Comparison of ENCODE assay signal across 8 cellular contexts in the genomic region with DNA sequence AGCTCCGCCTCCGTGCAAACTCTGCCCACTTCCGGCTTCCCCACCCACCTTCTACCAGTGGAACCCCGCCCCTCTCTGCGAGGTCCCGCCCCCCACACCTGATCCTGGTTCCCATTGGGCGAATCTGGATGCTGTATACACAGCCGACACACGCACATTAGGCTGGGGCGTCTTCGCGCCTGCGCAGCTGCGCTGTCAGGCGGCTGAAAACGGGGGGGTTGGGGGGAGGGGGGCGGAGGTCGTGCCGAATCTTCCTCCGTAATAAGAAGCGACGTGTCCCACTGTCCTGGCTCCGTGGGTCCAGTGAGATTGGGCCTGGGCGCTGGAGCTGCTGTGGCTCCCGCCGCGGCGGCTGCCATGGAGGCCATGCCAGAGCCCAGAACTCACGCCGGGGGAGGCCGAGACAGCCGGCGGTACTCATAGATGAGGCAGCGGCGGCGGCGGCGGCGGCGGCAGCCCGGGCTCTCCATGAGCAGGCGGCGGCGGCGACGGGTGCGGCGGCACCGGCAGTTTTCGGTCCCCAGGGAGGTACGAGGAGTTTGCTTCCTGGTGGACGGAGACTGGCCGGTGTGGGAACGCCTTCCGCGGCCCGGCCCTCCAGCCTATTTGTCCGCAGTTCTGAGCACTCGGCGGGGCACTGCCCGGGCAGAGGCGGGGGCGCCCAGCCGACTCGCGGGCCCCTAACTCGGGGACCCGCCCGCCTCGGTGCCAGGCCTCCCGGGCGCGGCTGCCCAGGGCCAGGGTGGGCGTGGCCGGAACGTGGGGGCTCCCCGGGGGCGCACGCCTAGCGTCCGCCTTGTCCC.
DNase-seq lines count a peak whose midpoint lies in the region; ATAC-seq and TF ChIP-seq lines count a peak whose summit lies in the region.

No MANE protein-coding gene starts in this region.

- H3K4me2 ChIP-seq in OCI-LY3 (ENCODE audit: low read length) = peak overlapping the region; percentile 93

- H3K27ac ChIP-seq in OCI-LY3 (ENCODE audit: low read length) = peak overlapping the region; percentile 73

- no peaks in the 10 kb centered on the region for H3K36me3 ChIP-seq in OCI-LY3 (replicated peaks; ENCODE audit: low read depth, low read length)

- TF ChIP-seq CTCF in OCI-LY3 (IDR thresholded peaks at IDR 0.05; ENCODE audit: low read depth, low read length) (no peak), epithelial cell of esophagus (IDR thresholded peaks at IDR 0.05; ENCODE audit: insufficient read depth, low read depth, low read length, missing control alignments) (no peak)

- peak overlapping the region; percentile 75 for H2AFZ ChIP-seq in OCI-LY3 (ENCODE audit: low read depth, low read length)

- DNase-seq in DMS 273 treated with DMSO at 0.1 percent for 48 hours (lab: John Stamatoyannopoulos, UW) = peak; percentile 93
- peak; percentile 83 for DNase-seq in HuH-7.5 (ENCODE audit: low spot score)
- DNase-seq in activated T-cell treated with anti-CD3 and anti-CD28 coated beads for 24 hours (ENCODE audit: low read depth) = peak; percentile 98
- DNase-seq in epithelial cell of esophagus (ENCODE audit: low read depth) = peak; percentile 98
- DNase-seq in stimulated activated CD8-positive, alpha-beta memory T cell treated with anti-CD3 and anti-CD28 coated beads, Interleukin-2, amount 100 ng/mL, for 48 hours (ENCODE audit: low read depth in 2 of 2) = peak; percentile 93 to 97

- no peaks in the 10 kb centered on the region for H3K27me3 ChIP-seq in OCI-LY3 (ENCODE audit: low read depth, low read length)
- no peaks in the 10 kb centered on the region for H3K27me3 ChIP-seq in mononuclear cell (ENCODE audit: insufficient read depth, low read length)

- no peaks in the 10 kb centered on the region for H4K20me1 ChIP-seq in OCI-LY3 (ENCODE audit: insufficient read depth, low read length)

- H3K9ac ChIP-seq in OCI-LY3 (ENCODE audit: low read length) = peak overlapping the region; percentile 85

- peak; percentile 95 for ATAC-seq in GM21528 (IDR thresholded peaks at IDR 0.05; ENCODE audit: low FRiP score, unreplicated experiment)

- peak overlapping the region; percentile 98 for H3K4me3 ChIP-seq in OCI-LY3 (ENCODE audit: low read length)
- H3K4me3 ChIP-seq in epithelial cell of esophagus (ENCODE audit: low read length) = peak overlapping the region; percentile 70
- H3K4me3 ChIP-seq in mononuclear cell (ENCODE audit: low read length) = peak overlapping the region; percentile 68

- peaks cover 20% of the 10 kb centered on the region for H3K4me1 ChIP-seq in OCI-LY3 (ENCODE audit: low read length)
- H3K4me1 ChIP-seq in mononuclear cell (ENCODE audit: insufficient read depth, low read length) = peaks cover 8% of the 10 kb centered on the region

- H3K9me3 ChIP-seq in OCI-LY3 (ENCODE audit: insufficient read depth, low read length) (no peaks in the 10 kb centered on the region), mononuclear cell (ENCODE audit: low read depth, low read length) (no peaks in the 10 kb centered on the region)

- peaks cover 5% of the 10 kb centered on the region for H3K79me2 ChIP-seq in OCI-LY3 (ENCODE audit: low read length)

Comparison
In these comparisons a context has a peak if more than half of its experiments do, and no peak if none do; other contexts are left out.
1. Peak in every context shown above with its lines: DNase-seq, ATAC-seq, H3K4me3 ChIP-seq and H3K27ac ChIP-seq.